In genomic region chr3:124951511-124952390, GRCh38 we compare ENCODE assay signal across 1 cellular context.
TF ChIP-seq lines count a peak whose summit lies in the region.

No MANE protein-coding gene starts in this region.

TF ChIP-seq in K562, 482 proteins besides CTCF, POLR2A, EP300 and RAD21:
- TF ChIP-seq CBFA2T3 (IDR thresholded peaks at IDR 0.05) (peak; percentile 56), C11orf30 (IDR thresholded peaks at IDR 0.05; ENCODE audit: low read depth) (no peak), CBFA2T2 (conservative IDR thresholded peaks at IDR 0.05) (0 out of 2 replicates have a peak, but pooled peaks have one; percentile 21)
TF ChIP-seq in K562: peak in this region for 2.
